1 cellular context compared by ENCODE assay signal in the genomic region with DNA sequence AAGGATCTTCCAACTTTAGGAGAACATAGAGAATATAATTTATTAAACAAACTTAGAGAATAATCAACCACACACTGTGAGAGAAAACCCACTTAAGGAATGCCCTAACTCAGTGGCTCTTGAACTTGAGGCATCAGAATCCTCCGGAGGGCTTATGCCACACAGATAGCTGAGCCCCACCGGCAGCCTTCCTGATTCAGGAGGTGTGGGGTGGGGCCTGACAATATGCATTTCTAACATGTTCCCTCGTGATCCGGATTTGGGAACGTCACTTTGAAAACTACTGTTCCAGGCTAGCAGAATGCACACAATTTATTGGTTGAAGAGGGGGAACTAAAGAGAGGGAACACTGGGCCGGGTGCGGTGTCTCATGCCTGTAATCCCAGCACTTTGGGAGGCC.
TF ChIP-seq lines count a peak whose summit lies in the region.

No MANE protein-coding gene starts in this region.

TF ChIP-seq in K562, 482 proteins besides CTCF, POLR2A, EP300 and RAD21:
- no peak for TF ChIP-seq TCF7L2 (IDR thresholded peaks at IDR 0.05; ENCODE audit: low read depth, low read length)
